ENCODE assay signal across 13 cellular contexts in the genomic region with DNA sequence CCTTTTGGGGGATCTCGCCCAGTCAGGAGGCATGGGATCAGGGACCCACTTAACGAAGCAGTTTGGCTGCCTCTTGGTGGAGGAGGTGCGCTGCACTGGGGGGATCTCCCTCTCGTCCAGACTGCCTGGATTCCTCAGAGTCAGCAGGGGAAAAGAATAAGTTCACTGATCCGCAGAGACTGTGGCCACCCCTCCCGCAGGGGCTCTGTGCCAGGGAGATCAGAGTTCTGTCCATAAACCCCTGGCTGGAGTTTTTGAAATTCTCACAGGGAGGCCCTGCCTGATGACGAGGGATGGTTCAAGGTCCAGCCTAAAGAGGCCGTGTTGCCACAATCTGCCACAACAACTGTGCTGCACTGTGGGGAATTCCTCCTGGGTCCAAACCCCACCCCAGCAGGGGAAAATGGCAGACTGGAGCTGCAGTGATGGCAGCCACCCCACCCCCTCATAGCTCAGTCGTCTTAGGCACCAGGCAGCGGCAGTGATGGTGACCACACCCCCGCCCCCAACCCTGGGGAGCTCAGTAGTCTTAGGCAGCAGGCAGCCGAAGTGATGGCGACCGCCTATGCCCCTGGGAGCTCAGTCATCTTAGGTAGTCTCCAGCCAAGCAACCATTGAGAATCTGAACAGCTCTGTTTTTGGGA.
"Had no signal": no experiment of that assay in that cellular context is flagged by ENCODE, and none has a peak within 500 bp of the region (broad histone marks: within the 10 kb centered on the region; RNA-seq: fewer than 3 reads in every experiment).

No MANE protein-coding gene starts in this region.

- DNase-seq: activated CD4-positive, alpha-beta T cell treated with anti-CD3 and anti-CD28 coated beads, Interleukin-2, amount 50 U/mL, for 1 hour; activated CD8-positive, alpha-beta memory T cell treated with anti-CD3 and anti-CD28 coated beads for 24 hours; activated naive CD8-positive, alpha-beta T cell treated with anti-CD3 and anti-CD28 coated beads, Interleukin-2, amount 10 ng/mL, durations not matched to agents 7 days and 5 days; dorsolateral prefrontal cortex; islet precursor cell; naive thymus-derived CD8-positive, alpha-beta T cell had no signal

- H3K27ac ChIP-seq: breast epithelium, dorsolateral prefrontal cortex, suprapubic skin, upper lobe of left lung had no signal

- H3K4me1 ChIP-seq: breast epithelium, suprapubic skin, upper lobe of left lung had no signal

- H3K36me3 ChIP-seq: breast epithelium, suprapubic skin, upper lobe of left lung had no signal

- H3K9me3 ChIP-seq: suprapubic skin had no signal

- H3K27me3 ChIP-seq: breast epithelium, dorsolateral prefrontal cortex, suprapubic skin, upper lobe of left lung had no signal

- ATAC-seq: esophagus mucosa; naive thymus-derived CD8-positive, alpha-beta T cell; right cardiac atrium had no signal

- H3K4me2 ChIP-seq: smooth muscle cell had no signal

- H3K4me3 ChIP-seq: breast epithelium, dorsolateral prefrontal cortex, lung, smooth muscle cell, suprapubic skin, upper lobe of left lung had no signal
